In the genomic region with DNA sequence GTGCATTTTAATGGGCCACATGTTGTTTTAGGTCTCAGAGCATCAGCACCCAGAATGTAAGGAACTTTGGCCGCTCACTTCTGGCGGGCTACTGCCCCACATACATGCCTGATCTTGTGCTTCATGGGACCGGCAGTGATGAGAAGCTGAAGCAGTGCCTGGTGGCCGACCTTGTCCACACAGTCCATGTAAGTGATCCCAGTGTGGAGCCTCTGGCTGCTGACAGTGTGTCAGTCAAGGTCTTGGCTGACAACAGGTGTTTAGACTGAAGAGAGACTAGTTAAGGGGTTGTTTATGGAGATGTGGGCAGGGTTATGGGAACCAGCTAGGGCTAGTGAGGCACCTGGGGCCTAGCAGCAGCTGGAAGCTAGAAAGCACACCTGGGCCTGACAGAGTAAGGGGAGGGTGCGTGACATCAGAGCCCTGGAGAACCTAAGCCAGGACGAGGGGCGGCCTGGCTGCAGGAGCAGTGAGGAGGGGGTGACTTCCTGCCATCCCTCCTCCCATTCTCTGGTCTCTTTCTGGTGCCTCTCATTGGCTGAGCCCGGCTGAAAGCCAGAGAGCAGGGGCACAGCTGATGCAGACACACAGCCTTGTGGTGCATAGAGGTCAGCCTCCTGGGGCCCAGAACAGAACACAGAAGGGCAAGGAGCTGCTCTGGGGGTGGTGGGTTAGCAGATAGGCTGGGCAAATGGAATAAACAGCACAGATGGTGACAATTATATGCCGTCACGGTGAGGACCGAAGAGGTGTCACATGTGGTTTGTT, we compare ENCODE assay signal across 14 cellular contexts.
A peak's percentile ranks its signal among the peaks of the same experiment; 100 is the strongest.
DNase-seq lines count a peak whose midpoint lies in the region; ATAC-seq, FAIRE-seq and TF ChIP-seq lines count a peak whose summit lies in the region.
"Had no signal": no experiment of that assay in that cellular context is flagged by ENCODE, and none has a peak within 500 bp of the region (broad histone marks: within the 10 kb centered on the region; RNA-seq: fewer than 3 reads in every experiment).

No MANE protein-coding gene starts in this region.

- no peaks in the 10 kb centered on the region for H3K9me2 ChIP-seq in OCI-LY7 (ENCODE audit: insufficient read depth, low read length)

- H3K4me3 ChIP-seq in breast epithelium (no peak overlapping the region), OCI-LY7 (ENCODE audit: low read depth, low read length, poor library complexity, severe bottlenecking) (no peak overlapping the region), tibial nerve (no peak overlapping the region)

- in situ Hi-C loops in ACHN (cut with HindIII; ENCODE audit: low pct_ligation_motif_present, low pct_unique_long_range_greater_than_20kb, low sequenced_read_pairs), result loop anchor here (25.0 kb wide), 1 partner anchor 317 kb away; no protein-coding TSS in a partner anchor

- TF ChIP-seq EP300 in tibial nerve (IDR thresholded peaks at IDR 0.05), result no peak

- no peak overlapping the region for H3K4me2 ChIP-seq in OCI-LY7 (ENCODE audit: low read length)

- DNase-seq in breast epithelium (ENCODE audit: low spot score in 2 of 2), result no peak
- DNase-seq in MCF 10A (ENCODE audit: unreplicated experiment), result no peak
- peak; percentile 49 for DNase-seq in OCI-LY7 (ENCODE audit: low spot score)
- peak; percentile 63 for DNase-seq in islet precursor cell
- no peak for DNase-seq in tibial nerve (ENCODE audit: low spot score in 2 of 2)
- DNase-seq in ACHN, result no peak
- no peak for DNase-seq in urothelium cell line (ENCODE audit: low spot score)
- DNase-seq: activated CD4-positive, alpha-beta T cell treated with anti-CD3 and anti-CD28 coated beads, Interleukin-2, amount 50 U/mL, for 1 hour; head of caudate nucleus; NCI-H1105 had no signal

- peak overlapping the region; percentile 60 to 66 for H3K27ac ChIP-seq in breast epithelium
- H3K27ac ChIP-seq in OCI-LY7 (ENCODE audit: low read depth, low read length, poor library complexity, severe bottlenecking), result no peak overlapping the region
- H3K27ac ChIP-seq in tibial nerve, result peak overlapping the region in 3 of 4 donors; percentile 4 to 20 (median 4)

- no peak for TF ChIP-seq CTCF in breast epithelium (IDR thresholded peaks at IDR 0.05)
- no peak for TF ChIP-seq CTCF in MCF 10A (IDR thresholded peaks at IDR 0.05; ENCODE audit: unreplicated experiment)
- no peak for TF ChIP-seq CTCF in OCI-LY7 (conservative IDR thresholded peaks at IDR 0.05; ENCODE audit: low read length)
- TF ChIP-seq CTCF in tibial nerve (IDR thresholded peaks at IDR 0.05), result no peak

- POLR2A ChIA-PET in MCF 10A (lab: Yijun Ruan, JAX) (interaction anchor here (0.6 kb wide), 1 partner anchor 126 kb away, joined by 3 read pairs; no protein-coding TSS in a partner anchor), OCI-LY7 (lab: Charles Lee) (interaction anchor here (0.6 to 1.1 kb wide), 2 partner anchors 38 to 311 kb away, joined by 3 to 4 read pairs; no protein-coding TSS in a partner anchor)

- CTCF ChIA-PET in MCF 10A (lab: Yijun Ruan, JAX) (interaction anchor here (0.7 kb wide), 1 partner anchor 202 kb away, joined by 4 read pairs; no protein-coding TSS in a partner anchor), OCI-LY7 (lab: Charles Lee; ENCODE audit: unreplicated experiment) (no interaction called here)

- no peak overlapping the region for H3K4me3 Mint-ChIP-seq in MCF 10A (ENCODE audit: unreplicated experiment)
- H3K4me3 Mint-ChIP-seq: T-cell had no signal

- no peaks in the 10 kb centered on the region for H3K27me3 ChIP-seq in breast epithelium
- no peaks in the 10 kb centered on the region for H3K27me3 ChIP-seq in tibial nerve

- no TSS peak for BruUV-seq in MCF 10A (replicated peaks; lab: Mats Ljungman, UMichigan)
- no TSS peak for BruUV-seq in OCI-LY7 (replicated peaks; lab: Mats Ljungman, UMichigan)

- H3K36me3 Mint-ChIP-seq in MCF 10A (ENCODE audit: insufficient read depth, unreplicated experiment), result peaks cover 24% of the 10 kb centered on the region

- ATAC-seq in HG02973 (IDR thresholded peaks at IDR 0.05; ENCODE audit: unreplicated experiment), result no peak
- ATAC-seq: HCT116 had no signal

- H3K36me3 ChIP-seq in breast epithelium (no peaks in the 10 kb centered on the region), OCI-LY7 (ENCODE audit: insufficient read depth, low read length) (no peaks in the 10 kb centered on the region), tibial nerve (peaks cover 0 to 59% (median 0%) of the 10 kb centered on the region in 3 donors)

- H3K9me3 Mint-ChIP-seq in MCF 10A (ENCODE audit: unreplicated experiment), result no peaks in the 10 kb centered on the region
- H3K9me3 Mint-ChIP-seq: activated T-helper 2 cell treated with anti-CD3 and anti-CD28 coated beads, Interferon-gamma antibody, Interleukin-2, Interleukin-4, amounts not matched to agents 10 μg/mL and 5 μg/mL and 100 μg/mL, durations not matched to agents 14 hours and 24 hours and 36 hours; T-cell had no signal

- no peaks in the 10 kb centered on the region for H4K20me1 ChIP-seq in OCI-LY7 (ENCODE audit: insufficient read depth, low read length)

- 68 to 74% methylated on average over 11 of the region's 11 CpGs for WGBS in tibial nerve, 2 donors

- peak overlapping the region; percentile 78; the same call in 1 of the 2 replicates for H2AFZ ChIP-seq in OCI-LY7 (ENCODE audit: low read length)

- H3K9me3 ChIP-seq in breast epithelium, result no peaks in the 10 kb centered on the region
- no peaks in the 10 kb centered on the region for H3K9me3 ChIP-seq in OCI-LY7 (ENCODE audit: low read length)
- H3K9me3 ChIP-seq in tibial nerve, result no peaks in the 10 kb centered on the region

- H3K27me3 Mint-ChIP-seq in MCF 10A (ENCODE audit: insufficient read depth, unreplicated experiment), result no peaks in the 10 kb centered on the region
- H3K27me3 Mint-ChIP-seq: T-cell had no signal

- intact Hi-C loops in breast epithelium (cut with DNase I; ENCODE audit: low total_unique reads) (no loop called here), MCF 10A (cut with micrococcal nuclease) (loop anchor here (5.0 kb wide), 2 partner anchors 232 to 307 kb away; a partner anchor contains a TSS), OCI-LY7 (cut with micrococcal nuclease; ENCODE audit: unreplicated experiment) (no loop called here)

- H3K4me1 Mint-ChIP-seq in MCF 10A (ENCODE audit: insufficient read depth, unreplicated experiment), result peaks cover 10% of the 10 kb centered on the region

- H3K79me2 ChIP-seq in OCI-LY7 (ENCODE audit: insufficient read depth, low read depth, low read length), result no peaks in the 10 kb centered on the region

- H3K27ac Mint-ChIP-seq in MCF 10A (ENCODE audit: low read depth, unreplicated experiment), result no peak overlapping the region
- H3K27ac Mint-ChIP-seq: activated T-helper 2 cell treated with anti-CD3 and anti-CD28 coated beads, Interferon-gamma antibody, Interleukin-2, Interleukin-4, amounts not matched to agents 10 μg/mL and 5 μg/mL and 100 μg/mL, durations not matched to agents 14 hours and 24 hours and 36 hours had no signal

- no peaks in the 10 kb centered on the region for H3K4me1 ChIP-seq in breast epithelium
- peaks cover 14% of the 10 kb centered on the region for H3K4me1 ChIP-seq in OCI-LY7 (ENCODE audit: insufficient read depth, low read length, poor library complexity, severe bottlenecking)
- H3K4me1 ChIP-seq in tibial nerve, result peaks cover 0 to 30% (median 4%) of the 10 kb centered on the region in 4 donors

- TF ChIP-seq POLR2A in breast epithelium (IDR thresholded peaks at IDR 0.05), result no peak
- no peak for TF ChIP-seq POLR2A in tibial nerve (IDR thresholded peaks at IDR 0.05)

- FAIRE-seq in urothelium cell line (lab: Jason Lieb, UNC), result no peak

Comparison
In these comparisons a context has a peak if more than half of its experiments do, and no peak if none do; other contexts are left out.
1. DNase-seq: peak in OCI-LY7 (single experiment) and islet precursor cell (single experiment); none in breast epithelium (0 of 2), MCF 10A (single experiment), tibial nerve (0 of 2), ACHN (single experiment) and urothelium cell line (single experiment).